In genomic region chr2:151637284-151637781, GRCh38 we compare ENCODE assay signal across 8 cellular contexts.
DNase-seq lines count a peak whose midpoint lies in the region; ATAC-seq and TF ChIP-seq lines count a peak whose summit lies in the region.

No MANE protein-coding gene starts in this region.

- intact Hi-C loops in activated B cell treated with CpG ODN at 0.5 μM for 24 hours (cut with micrococcal nuclease): loop anchor here (1.0 to 5.0 kb wide), 6 partner anchors 35 to 365 kb away; no protein-coding TSS in a partner anchor

- POLR2A ChIA-PET in activated B cell treated with CpG ODN at 0.5 μM for 24 hours (lab: Charles Lee): interaction anchor here (1.9 to 2.9 kb wide), 3 partner anchors 129 to 191 kb away, joined by 11 to 30 read pairs (median 11); partner anchors contain the start of gene ARL5A

- peaks cover 4% of the 10 kb centered on the region for H3K9me3 Mint-ChIP-seq in activated B cell treated with CpG ODN at 0.5 μM for 24 hours

- ATAC-seq in GM18870 (IDR thresholded peaks at IDR 0.05; ENCODE audit: unreplicated experiment) (peak; percentile 58), HG03103 (IDR thresholded peaks at IDR 0.05; ENCODE audit: low read depth, unreplicated experiment) (peak; percentile 55), activated B cell treated with CpG ODN at 0.5 μM for 24 hours (ENCODE audit: low read depth) (peak; percentile 95)

- H3K4me1 Mint-ChIP-seq in activated B cell treated with CpG ODN at 0.5 μM for 24 hours: peaks cover 32% of the 10 kb centered on the region

- peaks cover 1% of the 10 kb centered on the region for H3K36me3 Mint-ChIP-seq in activated B cell treated with CpG ODN at 0.5 μM for 24 hours (ENCODE audit: low read depth)

- CTCF ChIA-PET in activated B cell treated with CpG ODN at 0.5 μM for 24 hours (lab: Charles Lee): interaction anchor here (0.9 to 1.6 kb wide), 3 partner anchors 17 to 99 kb away, joined by 3 to 5 read pairs (median 4); no protein-coding TSS in a partner anchor

- DNase-seq in activated B cell treated with CpG ODN at 0.5 μM for 24 hours (peak; percentile 29), germinal center (ENCODE audit: low spot score) (peak; percentile 36), NCI-H146 (lab: John Stamatoyannopoulos, UW) (no peak), iPS-NIHi7 (ENCODE audit: extremely low spot score) (no peak), COLO829 (ENCODE audit: low spot score) (no peak)
- DNase-seq in stimulated activated CD8-positive, alpha-beta memory T cell treated with anti-CD3 and anti-CD28 coated beads, Interleukin-2, amount 100 ng/mL, for 1 hour (ENCODE audit: low read depth in 2 of 2): peak; percentile 31 to 44

- no peaks in the 10 kb centered on the region for H3K27me3 Mint-ChIP-seq in activated B cell treated with CpG ODN at 0.5 μM for 24 hours

- peak overlapping the region; percentile 84 for H3K27ac Mint-ChIP-seq in activated B cell treated with CpG ODN at 0.5 μM for 24 hours

- H3K4me3 Mint-ChIP-seq in activated B cell treated with CpG ODN at 0.5 μM for 24 hours: peak overlapping the region; percentile 56

- TF ChIP-seq CTCF in activated B cell treated with CpG ODN at 0.5 μM for 24 hours (IDR thresholded peaks at IDR 0.05): no peak

Comparison
In these comparisons a context has a peak if more than half of its experiments do, and no peak if none do; other contexts are left out.
1. DNase-seq: peak in activated B cell treated with CpG ODN at 0.5 μM for 24 hours (single experiment), germinal center (single experiment) and stimulated activated CD8-positive, alpha-beta memory T cell treated with anti-CD3 and anti-CD28 coated beads, Interleukin-2, amount 100 ng/mL, for 1 hour (2 of 2); none in NCI-H146 (single experiment), iPS-NIHi7 (single experiment) and COLO829 (single experiment).
2. Peak in every context shown above with its lines, with median percentiles within 50 percentile points of each other: ATAC-seq.